8 cellular contexts compared by ENCODE assay signal in genomic region chr6:44247338-44248302, GRCh38. TPM values are rescaled to one million over a fixed set of nuclear protein-coding genes. Genes with fewer than 3 reads are reported as not detected.
A peak's percentile ranks its signal among the peaks of the same experiment; 100 is the strongest.
DNase-seq lines count a peak whose midpoint lies in the region; ATAC-seq and TF ChIP-seq lines count a peak whose summit lies in the region.

No MANE protein-coding gene starts in this region.

- H2BK12ac ChIP-seq in H9 (ENCODE audit: insufficient read length, low read depth, low read length) = no peak overlapping the region

- no peak overlapping the region for H2AK5ac ChIP-seq in H9 (ENCODE audit: insufficient read length, low read length)

- no peaks in the 10 kb centered on the region for H3K79me1 ChIP-seq in H9 (ENCODE audit: insufficient read depth, low read depth, low read length, poor library complexity, severe bottlenecking)

- no peak overlapping the region for H2BK5ac ChIP-seq in H9 (ENCODE audit: insufficient read length, low read length)

- H3K9me3 ChIP-seq in H9 (ENCODE audit: control insufficient read depth, low read depth, low read length) = no peaks in the 10 kb centered on the region
- H3K9me3 ChIP-seq in lower lobe of right lung = no peaks in the 10 kb centered on the region

- ATAC-seq in lower lobe of right lung = peak; percentile 72 to 74

- H3K27me3 ChIP-seq in H9 (ENCODE audit: insufficient read depth, low read length) (no peaks in the 10 kb centered on the region), lower lobe of right lung (ENCODE audit: low read depth) (no peaks in the 10 kb centered on the region)

- H3K36me3 Mint-ChIP-seq in H9 (ENCODE audit: insufficient read depth in 1 of 3, low read depth in 3 of 3) = peaks cover 52 to 58% (median 56%) of the 10 kb centered on the region in 3 experiments

- H3K27me3 Mint-ChIP-seq in H9 (ENCODE audit: low read depth) = peaks cover 12% of the 10 kb centered on the region

- no peaks in the 10 kb centered on the region for H4K20me1 ChIP-seq in H9 (ENCODE audit: control insufficient read depth, insufficient read depth, insufficient read length)

- no peak overlapping the region for H4K8ac ChIP-seq in H9 (replicated peaks; ENCODE audit: insufficient read length, low read depth, low read length)

- H2AFZ ChIP-seq in H9 (ENCODE audit: low read length) = no peak overlapping the region

- H3K4me1 ChIP-seq in H9 (ENCODE audit: insufficient read depth, low read length) (peaks cover 12% of the 10 kb centered on the region; the same call in 1 of the 2 replicates), lower lobe of right lung (peaks cover 40% of the 10 kb centered on the region)

- H2BK15ac ChIP-seq in H9 (ENCODE audit: low read depth, low read length) = no peak overlapping the region

- no peak overlapping the region for H4K5ac ChIP-seq in H9 (ENCODE audit: insufficient read length, low read depth, low read length)

- peak overlapping the region; percentile 98 for H3K9ac ChIP-seq in H9 (ENCODE audit: extremely low read depth, insufficient read length, low read length)

- no peak overlapping the region for H2BK120ac ChIP-seq in H9 (ENCODE audit: low read depth, low read length, poor library complexity, severe bottlenecking)

- H3K23ac ChIP-seq in H9 (ENCODE audit: insufficient read length, low read depth, low read length) = no peak overlapping the region

- H3K27ac ChIP-seq in H9 (ENCODE audit: insufficient read length, low read depth, low read length) (no peak overlapping the region), lower lobe of right lung (peak overlapping the region; percentile 95)

- H3K18ac ChIP-seq in H9 (ENCODE audit: insufficient read length, low read depth, low read length) = peak overlapping the region; percentile 64

- peak overlapping the region; percentile 76 for H3K4me2 ChIP-seq in H9 (ENCODE audit: insufficient read depth, insufficient read length, low read length)

- peaks cover 10% of the 10 kb centered on the region for H3K23me2 ChIP-seq in H9 (ENCODE audit: insufficient read length, low read depth, low read length, poor library complexity, severe bottlenecking)

- peaks cover 40 to 43% of the 10 kb centered on the region in 2 experiments for H3K4me1 Mint-ChIP-seq in H9

- intact Hi-C loops in lower lobe of right lung (cut with DNase I) = no loop called here

- no peak overlapping the region; the same call in 1 of the 2 replicates for H3K4ac ChIP-seq in H9 (ENCODE audit: low read depth, low read length)

- H3K14ac ChIP-seq in H9 (ENCODE audit: insufficient read depth, low read length) = peak overlapping the region; percentile 86

- peaks cover 3 to 4% of the 10 kb centered on the region in 2 experiments; a peak in 3 of 5 replicates for H3K9me3 Mint-ChIP-seq in H9

- H3K56ac ChIP-seq in H9 (ENCODE audit: insufficient read length, low read depth, low read length) = no peak overlapping the region

- peak overlapping the region; percentile 99 to 100 for H3K4me3 Mint-ChIP-seq in H9

- H3K27ac Mint-ChIP-seq in H9 = peak overlapping the region; percentile 97 to 100 (median 98)

- peak overlapping the region; percentile 98 for H3K4me3 ChIP-seq in lower lobe of right lung

- H2BK20ac ChIP-seq in H9 (ENCODE audit: low read depth, low read length, poor library complexity, severe bottlenecking) = no peak overlapping the region

- DNase-seq in ELR (ENCODE audit: low read depth) (peak; percentile 71), H9 (no peak), NCI-H1105 (lab: John Stamatoyannopoulos, UW) (peak; percentile 26), dermis microvascular lymphatic vessel endothelial cell (ENCODE audit: low read depth in 2 of 2) (peak; percentile 45 to 72), lower lobe of right lung (peak; percentile 84), SIG-M5 treated with dmso at 0.1 percent for 504 hours (lab: John Stamatoyannopoulos, UW; ENCODE audit: unreplicated experiment) (no peak)
- DNase-seq in activated CD4-positive, alpha-beta T cell treated with anti-CD3 and anti-CD28 coated beads, Interleukin-2, amount 50 U/mL, for 4 hours = peak; percentile 89 to 91
- peak; percentile 79 to 82 for DNase-seq in stimulated activated CD4-positive, alpha-beta T cell treated with anti-CD3 and anti-CD28 coated beads, Interleukin-4, amount 100 ng/mL, for 48 hours (ENCODE audit: low read depth in 2 of 2)

- peaks cover 27% of the 10 kb centered on the region for H3K79me2 ChIP-seq in H9 (ENCODE audit: insufficient read depth, low read length)

- H3K36me3 ChIP-seq in lower lobe of right lung = peaks cover 43% of the 10 kb centered on the region

- no CpG with 5 or more reads among the region's 52 CpGs for WGBS in H9 (ENCODE audit: extremely low coverage, insufficient read length, low lambda C conversion rate)

- H4K91ac ChIP-seq in H9 (ENCODE audit: insufficient read length, low read depth, low read length) = no peak overlapping the region

- TF ChIP-seq CTCF in H9 (conservative IDR thresholded peaks at IDR 0.05) (no peak), lower lobe of right lung (IDR thresholded peaks at IDR 0.05) (no peak)

- no peak overlapping the region for H3T11ph ChIP-seq in H9 (ENCODE audit: low read length)

RNA-seq across cellular contexts. Expression of gene HSP90AB1, which starts 0.7 kb away (rescaled TPM):
- 1,986 and 2,056 TPM in 2 replicates for total RNA-seq in H9 (2021)
- total RNA-seq in dermis microvascular lymphatic vessel endothelial cell = 448 and 497 TPM in 2 replicates
- 680 TPM for total RNA-seq in lower lobe of right lung

RNA-seq across cellular contexts. Expression of gene SLC35B2, which starts 9.7 kb away (rescaled TPM):
- total RNA-seq in H9 (2021) (34.5 and 36.1 TPM in 2 replicates), dermis microvascular lymphatic vessel endothelial cell (38.0 and 54.6 TPM in 2 replicates), lower lobe of right lung (23.8 TPM)

RNA-seq across cellular contexts. Expression of gene NFKBIE, which starts 17.7 kb away (rescaled TPM):
- total RNA-seq in H9 (2021) (9.7 and 12.1 TPM in 2 replicates), dermis microvascular lymphatic vessel endothelial cell (9.6 and 15.0 TPM in 2 replicates), lower lobe of right lung (10.4 TPM)

RNA-seq across cellular contexts. Expression of gene TMEM151B, which starts 22.6 kb away (rescaled TPM):
- 2.4 and 2.7 TPM in 2 replicates for total RNA-seq in H9 (2021)
- total RNA-seq in dermis microvascular lymphatic vessel endothelial cell = not detected in 2 replicates
- not detected for total RNA-seq in lower lobe of right lung

RNA-seq across cellular contexts. Expression of gene SLC29A1, which starts 24.2 kb away (rescaled TPM):
- total RNA-seq in H9 (2021) (118 and 124 TPM in 2 replicates), dermis microvascular lymphatic vessel endothelial cell (27.3 and 37.0 TPM in 2 replicates), lower lobe of right lung (36.2 TPM)

Comparison
In these comparisons a context has a peak if more than half of its experiments do, and no peak if none do; other contexts are left out.
1. DNase-seq: peak in ELR (single experiment), NCI-H1105 (single experiment), activated CD4-positive, alpha-beta T cell treated with anti-CD3 and anti-CD28 coated beads, Interleukin-2, amount 50 U/mL, for 4 hours (2 of 2), dermis microvascular lymphatic vessel endothelial cell (2 of 2), lower lobe of right lung (single experiment) and stimulated activated CD4-positive, alpha-beta T cell treated with anti-CD3 and anti-CD28 coated beads, Interleukin-4, amount 100 ng/mL, for 48 hours (2 of 2); none in H9 (single experiment) and SIG-M5 treated with dmso at 0.1 percent for 504 hours (single experiment).